ENCODE assay signal across 12 cellular contexts in genomic region chr1:221040716-221041275, GRCh38.
"Had no signal": no experiment of that assay in that cellular context is flagged by ENCODE, and none has a peak within 500 bp of the region (broad histone marks: within the 10 kb centered on the region; RNA-seq: fewer than 3 reads in every experiment).

No MANE protein-coding gene starts in this region.

- ATAC-seq: activated CD8-positive, alpha-beta T cell treated with anti-CD3 and anti-CD28 coated beads, Interleukin-2, amount 10 ng/mL, durations not matched to agents 7 days and 5 days; stimulated activated naive B cell treated with anti-CD40 and anti-IgM and Interleukin-4, amounts not matched to agents 10 μg/mL and 1 μg/mL and 100 μg/mL, for 72 hours had no signal

- H3K27me3 Mint-ChIP-seq: activated CD4-positive, alpha-beta T cell treated with anti-CD3 and anti-CD28 coated beads, Interleukin-2, amount 10 ng/mL, durations not matched to agents 24 days and 14 days; activated naive CD8-positive, alpha-beta T cell treated with anti-CD3 and anti-CD28 coated beads, Interleukin-2, amount 10 ng/mL, durations not matched to agents 7 days and 5 days; stimulated activated naive B cell treated with anti-CD40 and anti-IgM and Interleukin-4, amounts not matched to agents 10 μg/mL and 1 μg/mL and 100 μg/mL, for 72 hours had no signal

- H3K9me3 ChIP-seq: gastrocnemius medialis, ovary, tibial artery, vagina had no signal

- H3K27ac ChIP-seq: epithelial cell of prostate, gastrocnemius medialis, ovary, tibial artery, vagina had no signal

- H3K27ac Mint-ChIP-seq: activated CD4-positive, alpha-beta T cell treated with anti-CD3 and anti-CD28 coated beads, Interleukin-2, amount 10 ng/mL, durations not matched to agents 24 days and 14 days; activated CD8-positive, alpha-beta T cell treated with anti-CD3 and anti-CD28 coated beads, Interleukin-2, amount 10 ng/mL, durations not matched to agents 7 days and 5 days; activated naive CD8-positive, alpha-beta T cell treated with anti-CD3 and anti-CD28 coated beads, Interleukin-2, amount 10 ng/mL, durations not matched to agents 7 days and 5 days; stimulated activated naive B cell treated with anti-CD40 and anti-IgM and Interleukin-4, amounts not matched to agents 10 μg/mL and 1 μg/mL and 100 μg/mL, for 72 hours had no signal

- DNase-seq: activated CD4-positive, alpha-beta T cell treated with anti-CD3 and anti-CD28 coated beads, Interleukin-2, amount 10 ng/mL, durations not matched to agents 24 days and 14 days; activated CD4-positive, CD25-positive, alpha-beta regulatory T cell; activated CD8-positive, alpha-beta T cell treated with anti-CD3 and anti-CD28 coated beads, Interleukin-2, amount 10 ng/mL, durations not matched to agents 7 days and 5 days; activated naive CD8-positive, alpha-beta T cell treated with anti-CD3 and anti-CD28 coated beads, Interleukin-2, amount 10 ng/mL, durations not matched to agents 7 days and 5 days; aorta; gastrocnemius medialis; ovary; stimulated activated CD4-positive, alpha-beta T cell treated with anti-CD3 and anti-CD28 coated beads, Interleukin-2, amount 100 ng/mL, for 48 hours; stimulated activated naive B cell treated with anti-CD40 and anti-IgM and Interleukin-4, amounts not matched to agents 10 μg/mL and 1 μg/mL and 100 μg/mL, for 72 hours; tibial artery had no signal

- H3K4me3 Mint-ChIP-seq: activated CD4-positive, alpha-beta T cell treated with anti-CD3 and anti-CD28 coated beads, Interleukin-2, amount 10 ng/mL, durations not matched to agents 24 days and 14 days; activated CD8-positive, alpha-beta T cell treated with anti-CD3 and anti-CD28 coated beads, Interleukin-2, amount 10 ng/mL, durations not matched to agents 7 days and 5 days; activated naive CD8-positive, alpha-beta T cell treated with anti-CD3 and anti-CD28 coated beads, Interleukin-2, amount 10 ng/mL, durations not matched to agents 7 days and 5 days; stimulated activated naive B cell treated with anti-CD40 and anti-IgM and Interleukin-4, amounts not matched to agents 10 μg/mL and 1 μg/mL and 100 μg/mL, for 72 hours had no signal

- H3K36me3 Mint-ChIP-seq: activated naive CD8-positive, alpha-beta T cell treated with anti-CD3 and anti-CD28 coated beads, Interleukin-2, amount 10 ng/mL, durations not matched to agents 7 days and 5 days had no signal

- H3K9me3 Mint-ChIP-seq: activated CD4-positive, alpha-beta T cell treated with anti-CD3 and anti-CD28 coated beads, Interleukin-2, amount 10 ng/mL, durations not matched to agents 24 days and 14 days; activated naive CD8-positive, alpha-beta T cell treated with anti-CD3 and anti-CD28 coated beads, Interleukin-2, amount 10 ng/mL, durations not matched to agents 7 days and 5 days had no signal

- H3K27me3 ChIP-seq: gastrocnemius medialis, ovary, tibial artery, vagina had no signal

- H3K36me3 ChIP-seq: gastrocnemius medialis, ovary, tibial artery, vagina had no signal

- H3K4me1 ChIP-seq: vagina had no signal

- H3K4me3 ChIP-seq: gastrocnemius medialis, ovary, tibial artery, vagina had no signal
